ENCODE assay signal across 15 cellular contexts in genomic region chr12:29283969-29284368, GRCh38.
"Had no signal": no experiment of that assay in that cellular context is flagged by ENCODE, and none has a peak within 500 bp of the region (broad histone marks: within the 10 kb centered on the region; RNA-seq: fewer than 3 reads in every experiment).

No MANE protein-coding gene starts in this region.

- H3K36me3 Mint-ChIP-seq: WTC11 had no signal

- H3K9me3 ChIP-seq: body of pancreas, stomach had no signal

- DNase-seq: activated CD4-positive, alpha-beta T cell treated with anti-CD3 and anti-CD28 coated beads, Interleukin-2, amount 10 ng/mL, durations not matched to agents 7 days and 5 days; activated naive CD4-positive, alpha-beta T cell treated with anti-CD3 and anti-CD28 coated beads for 36 hours; activated T-cell treated with anti-CD3 and anti-CD28 coated beads for 4 hours; body of pancreas; dermis blood vessel endothelial cell; endodermal cell; kidney; left ventricle myocardium superior; retina; stomach had no signal

- H3K27me3 ChIP-seq: body of pancreas, stomach had no signal

- H3K36me3 ChIP-seq: stomach had no signal

- H3K4me1 ChIP-seq: body of pancreas, stomach had no signal

- H3K27me3 Mint-ChIP-seq: activated CD4-positive, alpha-beta T cell treated with anti-CD3 and anti-CD28 coated beads, Interleukin-2, amount 10 ng/mL, durations not matched to agents 7 days and 5 days; activated T-helper 17 cell treated with anti-CD3 and anti-CD28 coated beads, Interleukin-2, amount 50 U/mL, for 72 hours had no signal

- H3K4me3 ChIP-seq: body of pancreas, stomach had no signal

- H3K27ac ChIP-seq: body of pancreas, stomach had no signal

- H3K9me3 Mint-ChIP-seq: activated CD4-positive, alpha-beta T cell treated with anti-CD3 and anti-CD28 coated beads, Interleukin-2, amount 10 ng/mL, durations not matched to agents 7 days and 5 days; activated naive CD4-positive, alpha-beta T cell treated with anti-CD3 and anti-CD28 coated beads for 36 hours; activated T-helper 17 cell treated with anti-CD3 and anti-CD28 coated beads, Interleukin-2, amount 50 U/mL, for 72 hours; T-helper 1 cell treated with Interleukin-12 subunit alpha and Interleukin-12 subunit beta and Interleukin-4 antibody, amounts not matched to agents 30 μg/mL and 1 μg/mL, for 36 hours had no signal

- H3K27ac Mint-ChIP-seq: activated CD4-positive, alpha-beta T cell treated with anti-CD3 and anti-CD28 coated beads, Interleukin-2, amount 10 ng/mL, durations not matched to agents 7 days and 5 days; activated naive CD4-positive, alpha-beta T cell treated with anti-CD3 and anti-CD28 coated beads for 36 hours; activated T-helper 17 cell treated with anti-CD3 and anti-CD28 coated beads, Interleukin-2, amount 50 U/mL, for 72 hours; endodermal cell; T-helper 1 cell treated with Interleukin-12 subunit alpha and Interleukin-12 subunit beta and Interleukin-4 antibody, amounts not matched to agents 30 μg/mL and 1 μg/mL, for 36 hours; WTC11 had no signal

- H3K4me1 Mint-ChIP-seq: activated CD4-positive, alpha-beta T cell treated with anti-CD3 and anti-CD28 coated beads, Interleukin-2, amount 10 ng/mL, durations not matched to agents 7 days and 5 days; activated T-helper 17 cell treated with anti-CD3 and anti-CD28 coated beads, Interleukin-2, amount 50 U/mL, for 72 hours; neural crest cell had no signal

- H3K4me3 Mint-ChIP-seq: activated CD4-positive, alpha-beta T cell treated with anti-CD3 and anti-CD28 coated beads, Interleukin-2, amount 10 ng/mL, durations not matched to agents 7 days and 5 days; activated naive CD4-positive, alpha-beta T cell treated with anti-CD3 and anti-CD28 coated beads for 36 hours; activated T-helper 17 cell treated with anti-CD3 and anti-CD28 coated beads, Interleukin-2, amount 50 U/mL, for 72 hours; endodermal cell; neural crest cell; T-helper 1 cell treated with Interleukin-12 subunit alpha and Interleukin-12 subunit beta and Interleukin-4 antibody, amounts not matched to agents 30 μg/mL and 1 μg/mL, for 36 hours; WTC11 had no signal

- ATAC-seq: activated T-helper 17 cell treated with anti-CD3 and anti-CD28 coated beads, Interleukin-2, amount 50 U/mL, for 72 hours; body of pancreas; esophagus mucosa; left ventricle myocardium superior; WTC11 had no signal
